1 cellular context compared by ENCODE assay signal in genomic region chr1:109426278-109427170, GRCh38.
A peak's percentile ranks its signal among the peaks of the same experiment; 100 is the strongest.
TF ChIP-seq lines count a peak whose summit lies in the region.

Gene PSMA5, minus strand, starts transcription at chr1:109426448. Its CDS starts 118 bp downstream, at chr1:109426330.

TF ChIP-seq in HEK293, 187 proteins besides CTCF, POLR2A, EP300 and RAD21 (continued from another document and continues in another):
- TF ChIP-seq ZBTB6 (tag by site-specific recombination; IDR thresholded peaks at IDR 0.05) (peak; percentile 62; the same call in 1 of the 2 replicates), ATF2 (tag by site-specific recombination; IDR thresholded peaks at IDR 0.05; ENCODE audit: low read depth) (no peak), ZEB2 (tag by site-specific recombination; IDR thresholded peaks at IDR 0.05) (no peak), ZNF37A (tag by site-specific recombination; IDR thresholded peaks at IDR 0.05) (no peak), ZFHX2 (tag by site-specific recombination; conservative IDR thresholded peaks at IDR 0.05) (peak; percentile 56; the same call in 1 of the 2 replicates), ZNF423 (tag by site-specific recombination; IDR thresholded peaks at IDR 0.05) (no peak; the same call in 1 of the 2 replicates), MYNN (tag by site-specific recombination; IDR thresholded peaks at IDR 0.05; ENCODE audit: borderline replicate concordance) (no peak), ZSCAN23 (tag by site-specific recombination; IDR thresholded peaks at IDR 0.05) (no peak), ZBTB1 (tag by site-specific recombination; IDR thresholded peaks at IDR 0.05) (no peak), ZNF10 (tag by site-specific recombination; IDR thresholded peaks at IDR 0.05) (no peak), ZNF544 (tag by site-specific recombination; IDR thresholded peaks at IDR 0.05) (no peak), ZSCAN16 (tag by site-specific recombination; IDR thresholded peaks at IDR 0.05) (peak; percentile 99), ZNF629 (tag by site-specific recombination; IDR thresholded peaks at IDR 0.05) (peak; percentile 39), ZNF394 (tag by site-specific recombination; IDR thresholded peaks at IDR 0.05; ENCODE audit: borderline replicate concordance) (no peak), ZNF416 (tag by site-specific recombination; IDR thresholded peaks at IDR 0.05) (no peak), KLF8 (tag by site-specific recombination; IDR thresholded peaks at IDR 0.05) (no peak), GLI2 (tag by site-specific recombination; IDR thresholded peaks at IDR 0.05; ENCODE audit: borderline replicate concordance, low read depth) (no peak), ZNF76 (tag by site-specific recombination; IDR thresholded peaks at IDR 0.05; ENCODE audit: borderline replicate concordance, low read depth) (no peak; the same call in 1 of the 2 replicates), ZNF174 (tag by site-specific recombination; IDR thresholded peaks at IDR 0.05) (no peak), ZNF549 (tag by site-specific recombination; IDR thresholded peaks at IDR 0.05) (no peak), FEZF1 (tag by site-specific recombination; IDR thresholded peaks at IDR 0.05) (no peak; the same call in 1 of the 2 replicates), HOXD13 (CRISPR knock-in tag; IDR thresholded peaks at IDR 0.05; ENCODE audit: borderline replicate concordance) (no peak), ZNF184 (tag by site-specific recombination; IDR thresholded peaks at IDR 0.05) (no peak), ZNF501 (tag by site-specific recombination; IDR thresholded peaks at IDR 0.05) (peak; percentile 83), ZBTB48 (tag by site-specific recombination; IDR thresholded peaks at IDR 0.05) (peak; percentile 100), IKZF3 (tag by site-specific recombination; IDR thresholded peaks at IDR 0.05) (no peak), ZNF175 (tag by site-specific recombination; IDR thresholded peaks at IDR 0.05) (no peak), ZFP37 (tag by site-specific recombination; IDR thresholded peaks at IDR 0.05) (peak; percentile 2; the same call in 1 of the 2 replicates), ZNF341 (tag by site-specific recombination; IDR thresholded peaks at IDR 0.05; ENCODE audit: low read depth) (peak; percentile 24; the same call in 1 of the 2 replicates), ZNF560 (tag by site-specific recombination; IDR thresholded peaks at IDR 0.05; ENCODE audit: borderline replicate concordance) (no peak), ZNF19 (tag by site-specific recombination; IDR thresholded peaks at IDR 0.05; ENCODE audit: low read depth) (no peak), ZNF121 (tag by site-specific recombination; IDR thresholded peaks at IDR 0.05) (no peak), ZNF157 (tag by site-specific recombination; IDR thresholded peaks at IDR 0.05) (no peak), ZNF521 (tag by site-specific recombination; IDR thresholded peaks at IDR 0.05) (no peak), ZNF843 (tag by site-specific recombination; IDR thresholded peaks at IDR 0.05) (peak; percentile 3; the same call in 1 of the 2 replicates), ZNF350 (tag by site-specific recombination; IDR thresholded peaks at IDR 0.05) (no peak), ZNF2 (tag by site-specific recombination; IDR thresholded peaks at IDR 0.05) (peak; percentile 21; the same call in 1 of the 2 replicates), GFI1B (tag by site-specific recombination; IDR thresholded peaks at IDR 0.05) (no peak), ZNF610 (tag by site-specific recombination; IDR thresholded peaks at IDR 0.05; ENCODE audit: borderline replicate concordance) (no peak), ZNF621 (tag by site-specific recombination; IDR thresholded peaks at IDR 0.05) (no peak), ZNF791 (tag by site-specific recombination; IDR thresholded peaks at IDR 0.05) (no peak), ZNF248 (tag by site-specific recombination; IDR thresholded peaks at IDR 0.05) (no peak), ZNF266 (tag by site-specific recombination; IDR thresholded peaks at IDR 0.05; ENCODE audit: low read depth) (no peak), BCL11A (tag by site-specific recombination; IDR thresholded peaks at IDR 0.05; ENCODE audit: low read depth) (no peak), ZIC2 (tag by site-specific recombination; IDR thresholded peaks at IDR 0.05) (0 out of 2 replicates have a peak, but pooled peaks have one; percentile 19), ZNF513 (tag by site-specific recombination; IDR thresholded peaks at IDR 0.05) (no peak), ZNF785 (tag by site-specific recombination; IDR thresholded peaks at IDR 0.05) (no peak), TSHZ1 (tag by site-specific recombination; IDR thresholded peaks at IDR 0.05; ENCODE audit: borderline replicate concordance) (no peak), ZNF48 (tag by site-specific recombination; IDR thresholded peaks at IDR 0.05) (no peak), MZF1 (tag by site-specific recombination; IDR thresholded peaks at IDR 0.05; ENCODE audit: borderline replicate concordance) (no peak), WT1 (tag by site-specific recombination; IDR thresholded peaks at IDR 0.05) (0 out of 2 replicates have a peak, but pooled peaks have one; percentile 16), ZNF585B (tag by site-specific recombination; IDR thresholded peaks at IDR 0.05) (no peak), ZNF624 (tag by site-specific recombination; IDR thresholded peaks at IDR 0.05) (no peak), ZNF830 (tag by site-specific recombination; IDR thresholded peaks at IDR 0.05; ENCODE audit: low read depth) (no peak), KLF1 (tag by site-specific recombination; IDR thresholded peaks at IDR 0.05) (no peak), ZNF561 (tag by site-specific recombination; IDR thresholded peaks at IDR 0.05; ENCODE audit: borderline replicate concordance) (peak; percentile 60), ZNF600 (tag by site-specific recombination; IDR thresholded peaks at IDR 0.05) (peak; percentile 70; the same call in 1 of the 2 replicates), ZNF626 (tag by site-specific recombination; IDR thresholded peaks at IDR 0.05) (no peak), ZNF391 (tag by site-specific recombination; IDR thresholded peaks at IDR 0.05; ENCODE audit: borderline replicate concordance, low read depth) (no peak), ZBTB11 (tag by site-specific recombination; conservative IDR thresholded peaks at IDR 0.05; ENCODE audit: low read depth) (peak; percentile 80), ZNF146 (tag by site-specific recombination; IDR thresholded peaks at IDR 0.05) (no peak), ZXDB (tag by site-specific recombination; IDR thresholded peaks at IDR 0.05) (peak; percentile 53), ZBTB21 (tag by site-specific recombination; IDR thresholded peaks at IDR 0.05) (no peak), ZNF302 (tag by site-specific recombination; IDR thresholded peaks at IDR 0.05; ENCODE audit: low read depth) (no peak), ZFP69B (tag by site-specific recombination; IDR thresholded peaks at IDR 0.05) (peak; percentile 15), ZNF404 (tag by site-specific recombination; IDR thresholded peaks at IDR 0.05) (no peak), ZNF26 (tag by site-specific recombination; IDR thresholded peaks at IDR 0.05) (no peak), ZNF211 (tag by site-specific recombination; IDR thresholded peaks at IDR 0.05; ENCODE audit: low read depth) (no peak), ZNF24 (tag by site-specific recombination; IDR thresholded peaks at IDR 0.05) (peak; percentile 35; the same call in 1 of the 2 replicates), ZNF660 (tag by site-specific recombination; IDR thresholded peaks at IDR 0.05) (peak; percentile 57)
